1 cellular context compared by ENCODE assay signal in genomic region chr5:16465544-16466432, GRCh38.
TF ChIP-seq lines count a peak whose summit lies in the region.

A gene with protein sequence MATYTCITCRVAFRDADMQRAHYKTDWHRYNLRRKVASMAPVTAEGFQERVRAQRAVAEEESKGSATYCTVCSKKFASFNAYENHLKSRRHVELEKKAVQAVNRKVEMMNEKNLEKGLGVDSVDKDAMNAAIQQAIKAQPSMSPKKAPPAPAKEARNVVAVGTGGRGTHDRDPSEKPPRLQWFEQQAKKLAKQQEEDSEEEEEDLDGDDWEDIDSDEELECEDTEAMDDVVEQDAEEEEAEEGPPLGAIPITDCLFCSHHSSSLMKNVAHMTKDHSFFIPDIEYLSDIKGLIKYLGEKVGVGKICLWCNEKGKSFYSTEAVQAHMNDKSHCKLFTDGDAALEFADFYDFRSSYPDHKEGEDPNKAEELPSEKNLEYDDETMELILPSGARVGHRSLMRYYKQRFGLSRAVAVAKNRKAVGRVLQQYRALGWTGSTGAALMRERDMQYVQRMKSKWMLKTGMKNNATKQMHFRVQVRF (minus strand): TSS chr5:16465800. CDS start chr5:16465665, 135 bp downstream.

TF ChIP-seq in HepG2, 621 proteins besides CTCF, POLR2A, EP300 and RAD21 (continued from another document and continues in another):
- TF ChIP-seq, protein P1, sequence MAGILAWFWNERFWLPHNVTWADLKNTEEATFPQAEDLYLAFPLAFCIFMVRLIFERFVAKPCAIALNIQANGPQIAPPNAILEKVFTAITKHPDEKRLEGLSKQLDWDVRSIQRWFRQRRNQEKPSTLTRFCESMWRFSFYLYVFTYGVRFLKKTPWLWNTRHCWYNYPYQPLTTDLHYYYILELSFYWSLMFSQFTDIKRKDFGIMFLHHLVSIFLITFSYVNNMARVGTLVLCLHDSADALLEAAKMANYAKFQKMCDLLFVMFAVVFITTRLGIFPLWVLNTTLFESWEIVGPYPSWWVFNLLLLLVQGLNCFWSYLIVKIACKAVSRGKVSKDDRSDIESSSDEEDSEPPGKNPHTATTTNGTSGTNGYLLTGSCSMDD (CRISPR knock-in tag; IDR thresholded peaks at IDR 0.05), result no peak
- TF ChIP-seq YEATS2 (CRISPR knock-in tag; IDR thresholded peaks at IDR 0.05; ENCODE audit: borderline replicate concordance), result peak; percentile 92; the same call in 1 of the 2 replicates
- TF ChIP-seq IKZF5 (CRISPR knock-in tag; IDR thresholded peaks at IDR 0.05), result peak; percentile 62; the same call in 1 of the 2 replicates
- TF ChIP-seq MTF2 (CRISPR knock-in tag; IDR thresholded peaks at IDR 0.05; ENCODE audit: borderline replicate concordance), result no peak; the same call in 1 of the 2 replicates
- TF ChIP-seq, protein P2, sequence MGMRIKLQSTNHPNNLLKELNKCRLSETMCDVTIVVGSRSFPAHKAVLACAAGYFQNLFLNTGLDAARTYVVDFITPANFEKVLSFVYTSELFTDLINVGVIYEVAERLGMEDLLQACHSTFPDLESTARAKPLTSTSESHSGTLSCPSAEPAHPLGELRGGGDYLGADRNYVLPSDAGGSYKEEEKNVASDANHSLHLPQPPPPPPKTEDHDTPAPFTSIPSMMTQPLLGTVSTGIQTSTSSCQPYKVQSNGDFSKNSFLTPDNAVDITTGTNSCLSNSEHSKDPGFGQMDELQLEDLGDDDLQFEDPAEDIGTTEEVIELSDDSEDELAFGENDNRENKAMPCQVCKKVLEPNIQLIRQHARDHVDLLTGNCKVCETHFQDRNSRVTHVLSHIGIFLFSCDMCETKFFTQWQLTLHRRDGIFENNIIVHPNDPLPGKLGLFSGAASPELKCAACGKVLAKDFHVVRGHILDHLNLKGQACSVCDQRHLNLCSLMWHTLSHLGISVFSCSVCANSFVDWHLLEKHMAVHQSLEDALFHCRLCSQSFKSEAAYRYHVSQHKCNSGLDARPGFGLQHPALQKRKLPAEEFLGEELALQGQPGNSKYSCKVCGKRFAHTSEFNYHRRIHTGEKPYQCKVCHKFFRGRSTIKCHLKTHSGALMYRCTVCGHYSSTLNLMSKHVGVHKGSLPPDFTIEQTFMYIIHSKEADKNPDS (CRISPR knock-in tag; IDR thresholded peaks at IDR 0.05), result no peak
- 0 out of 2 replicates have a peak, but pooled peaks have one; percentile 56 for TF ChIP-seq ZNF776 (CRISPR knock-in tag; IDR thresholded peaks at IDR 0.05)
- TF ChIP-seq GZF1 (CRISPR knock-in tag; IDR thresholded peaks at IDR 0.05), result peak; percentile 36; the same call in 1 of the 2 replicates
- no peak for TF ChIP-seq SMARCC2 (IDR thresholded peaks at IDR 0.05)
- peak; percentile 69 for TF ChIP-seq ARNT2 (CRISPR knock-in tag; IDR thresholded peaks at IDR 0.05; ENCODE audit: low read depth)
- TF ChIP-seq TFE3 (CRISPR knock-in tag; IDR thresholded peaks at IDR 0.05), result no peak
- TF ChIP-seq ARID2 (CRISPR knock-in tag; IDR thresholded peaks at IDR 0.05; ENCODE audit: borderline replicate concordance), result no peak; the same call in 1 of the 2 replicates
- TF ChIP-seq POGZ (CRISPR knock-in tag; IDR thresholded peaks at IDR 0.05), result peak; percentile 81
- no peak for TF ChIP-seq CSRNP2 (CRISPR knock-in tag; conservative IDR thresholded peaks at IDR 0.05; ENCODE audit: low read depth)
- peak; percentile 75 for TF ChIP-seq YEATS4 (CRISPR knock-in tag; IDR thresholded peaks at IDR 0.05; ENCODE audit: borderline replicate concordance)
- TF ChIP-seq, protein P3, sequence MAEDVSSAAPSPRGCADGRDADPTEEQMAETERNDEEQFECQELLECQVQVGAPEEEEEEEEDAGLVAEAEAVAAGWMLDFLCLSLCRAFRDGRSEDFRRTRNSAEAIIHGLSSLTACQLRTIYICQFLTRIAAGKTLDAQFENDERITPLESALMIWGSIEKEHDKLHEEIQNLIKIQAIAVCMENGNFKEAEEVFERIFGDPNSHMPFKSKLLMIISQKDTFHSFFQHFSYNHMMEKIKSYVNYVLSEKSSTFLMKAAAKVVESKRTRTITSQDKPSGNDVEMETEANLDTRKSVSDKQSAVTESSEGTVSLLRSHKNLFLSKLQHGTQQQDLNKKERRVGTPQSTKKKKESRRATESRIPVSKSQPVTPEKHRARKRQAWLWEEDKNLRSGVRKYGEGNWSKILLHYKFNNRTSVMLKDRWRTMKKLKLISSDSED (CRISPR knock-in tag; IDR thresholded peaks at IDR 0.05), result 0 out of 2 replicates have a peak, but pooled peaks have one; percentile 15
- 0 out of 2 replicates have a peak, but pooled peaks have one; percentile 55 for TF ChIP-seq ZNF329 (CRISPR knock-in tag; IDR thresholded peaks at IDR 0.05; ENCODE audit: low read depth)
- TF ChIP-seq, protein P4, sequence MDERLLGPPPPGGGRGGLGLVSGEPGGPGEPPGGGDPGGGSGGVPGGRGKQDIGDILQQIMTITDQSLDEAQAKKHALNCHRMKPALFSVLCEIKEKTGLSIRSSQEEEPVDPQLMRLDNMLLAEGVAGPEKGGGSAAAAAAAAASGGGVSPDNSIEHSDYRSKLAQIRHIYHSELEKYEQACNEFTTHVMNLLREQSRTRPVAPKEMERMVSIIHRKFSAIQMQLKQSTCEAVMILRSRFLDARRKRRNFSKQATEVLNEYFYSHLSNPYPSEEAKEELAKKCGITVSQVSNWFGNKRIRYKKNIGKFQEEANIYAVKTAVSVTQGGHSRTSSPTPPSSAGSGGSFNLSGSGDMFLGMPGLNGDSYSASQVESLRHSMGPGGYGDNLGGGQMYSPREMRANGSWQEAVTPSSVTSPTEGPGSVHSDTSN (CRISPR knock-in tag; IDR thresholded peaks at IDR 0.05), result peak; percentile 82
- TF ChIP-seq ZNF788 (CRISPR knock-in tag; IDR thresholded peaks at IDR 0.05; ENCODE audit: borderline replicate concordance), result peak; percentile 58
- TF ChIP-seq MXD1 (CRISPR knock-in tag; IDR thresholded peaks at IDR 0.05), result peak; percentile 61; the same call in 1 of the 2 replicates
- TF ChIP-seq SATB2 (CRISPR knock-in tag; IDR thresholded peaks at IDR 0.05), result no peak
- no peak for TF ChIP-seq SMARCE1 (IDR thresholded peaks at IDR 0.05; ENCODE audit: borderline replicate concordance)
- TF ChIP-seq KLF15 (CRISPR knock-in tag; IDR thresholded peaks at IDR 0.05; ENCODE audit: borderline replicate concordance), result no peak
- TF ChIP-seq GMEB2 (CRISPR knock-in tag; IDR thresholded peaks at IDR 0.05; ENCODE audit: low read depth), result peak; percentile 60
- TF ChIP-seq, protein P5, sequence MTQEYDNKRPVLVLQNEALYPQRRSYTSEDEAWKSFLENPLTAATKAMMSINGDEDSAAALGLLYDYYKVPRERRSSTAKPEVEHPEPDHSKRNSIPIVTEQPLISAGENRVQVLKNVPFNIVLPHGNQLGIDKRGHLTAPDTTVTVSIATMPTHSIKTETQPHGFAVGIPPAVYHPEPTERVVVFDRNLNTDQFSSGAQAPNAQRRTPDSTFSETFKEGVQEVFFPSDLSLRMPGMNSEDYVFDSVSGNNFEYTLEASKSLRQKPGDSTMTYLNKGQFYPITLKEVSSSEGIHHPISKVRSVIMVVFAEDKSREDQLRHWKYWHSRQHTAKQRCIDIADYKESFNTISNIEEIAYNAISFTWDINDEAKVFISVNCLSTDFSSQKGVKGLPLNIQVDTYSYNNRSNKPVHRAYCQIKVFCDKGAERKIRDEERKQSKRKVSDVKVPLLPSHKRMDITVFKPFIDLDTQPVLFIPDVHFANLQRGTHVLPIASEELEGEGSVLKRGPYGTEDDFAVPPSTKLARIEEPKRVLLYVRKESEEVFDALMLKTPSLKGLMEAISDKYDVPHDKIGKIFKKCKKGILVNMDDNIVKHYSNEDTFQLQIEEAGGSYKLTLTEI (CRISPR knock-in tag; conservative IDR thresholded peaks at IDR 0.05), result no peak
- peak; percentile 89 for TF ChIP-seq DR1 (CRISPR knock-in tag; IDR thresholded peaks at IDR 0.05)
- TF ChIP-seq SOX6 (IDR thresholded peaks at IDR 0.05), result no peak
- TF ChIP-seq SOX6 (CRISPR knock-in tag; IDR thresholded peaks at IDR 0.05), result peak; percentile 52; the same call in 1 of the 2 replicates
- TF ChIP-seq ZNF781 (CRISPR knock-in tag; IDR thresholded peaks at IDR 0.05; ENCODE audit: borderline replicate concordance, not compliant biosample characterization), result peak; percentile 74
- TF ChIP-seq ZNF230 (CRISPR knock-in tag; IDR thresholded peaks at IDR 0.05), result no peak
- peak; percentile 87; the same call in 1 of the 2 replicates for TF ChIP-seq ZZZ3 (CRISPR knock-in tag; IDR thresholded peaks at IDR 0.05; ENCODE audit: borderline replicate concordance)
- TF ChIP-seq NR1H2 (CRISPR knock-in tag; IDR thresholded peaks at IDR 0.05; ENCODE audit: borderline replicate concordance, low read depth), result 0 out of 2 replicates have a peak, but pooled peaks have one; percentile 10
- no peak for TF ChIP-seq STAG1 (CRISPR knock-in tag; IDR thresholded peaks at IDR 0.05)
- peak; percentile 71 for TF ChIP-seq ZBTB43 (CRISPR knock-in tag; conservative IDR thresholded peaks at IDR 0.05)
- peak; percentile 30; the same call in 1 of the 2 replicates for TF ChIP-seq FOXA3 (CRISPR knock-in tag; IDR thresholded peaks at IDR 0.05)
- TF ChIP-seq, protein P6, sequence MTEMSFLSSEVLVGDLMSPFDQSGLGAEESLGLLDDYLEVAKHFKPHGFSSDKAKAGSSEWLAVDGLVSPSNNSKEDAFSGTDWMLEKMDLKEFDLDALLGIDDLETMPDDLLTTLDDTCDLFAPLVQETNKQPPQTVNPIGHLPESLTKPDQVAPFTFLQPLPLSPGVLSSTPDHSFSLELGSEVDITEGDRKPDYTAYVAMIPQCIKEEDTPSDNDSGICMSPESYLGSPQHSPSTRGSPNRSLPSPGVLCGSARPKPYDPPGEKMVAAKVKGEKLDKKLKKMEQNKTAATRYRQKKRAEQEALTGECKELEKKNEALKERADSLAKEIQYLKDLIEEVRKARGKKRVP (CRISPR knock-in tag; IDR thresholded peaks at IDR 0.05), result peak in 1 of 2 experiments; percentile 73; a peak in 2 of 4 replicates
- TF ChIP-seq ZNF644 (CRISPR knock-in tag; IDR thresholded peaks at IDR 0.05; ENCODE audit: low read depth), result no peak
- TF ChIP-seq, protein P7, sequence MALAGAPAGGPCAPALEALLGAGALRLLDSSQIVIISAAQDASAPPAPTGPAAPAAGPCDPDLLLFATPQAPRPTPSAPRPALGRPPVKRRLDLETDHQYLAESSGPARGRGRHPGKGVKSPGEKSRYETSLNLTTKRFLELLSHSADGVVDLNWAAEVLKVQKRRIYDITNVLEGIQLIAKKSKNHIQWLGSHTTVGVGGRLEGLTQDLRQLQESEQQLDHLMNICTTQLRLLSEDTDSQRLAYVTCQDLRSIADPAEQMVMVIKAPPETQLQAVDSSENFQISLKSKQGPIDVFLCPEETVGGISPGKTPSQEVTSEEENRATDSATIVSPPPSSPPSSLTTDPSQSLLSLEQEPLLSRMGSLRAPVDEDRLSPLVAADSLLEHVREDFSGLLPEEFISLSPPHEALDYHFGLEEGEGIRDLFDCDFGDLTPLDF (CRISPR knock-in tag; IDR thresholded peaks at IDR 0.05), result 0 out of 2 replicates have a peak, but pooled peaks have one; percentile 31
- TF ChIP-seq ZBTB7B (CRISPR knock-in tag; IDR thresholded peaks at IDR 0.05), result peak; percentile 46
- no peak for TF ChIP-seq TCF12 (IDR thresholded peaks at IDR 0.05)
- TF ChIP-seq TCF12 (CRISPR knock-in tag; IDR thresholded peaks at IDR 0.05), result peak; percentile 77; the same call in 1 of the 2 replicates
- TF ChIP-seq ZNF878 (CRISPR knock-in tag; IDR thresholded peaks at IDR 0.05), result peak; percentile 73; the same call in 1 of the 2 replicates
